In genomic region chr3:196837819-196838420, GRCh38 we compare ENCODE assay signal across 9 cellular contexts. TPM values are rescaled to one million over a fixed set of nuclear protein-coding genes. Genes with fewer than 3 reads are reported as not detected.
A peak's percentile ranks its signal among the peaks of the same experiment; 100 is the strongest.
DNase-seq lines count a peak whose midpoint lies in the region; ATAC-seq and TF ChIP-seq lines count a peak whose summit lies in the region.
"Had no signal": no experiment of that assay in that cellular context is flagged by ENCODE, and none has a peak within 500 bp of the region (broad histone marks: within the 10 kb centered on the region; RNA-seq: fewer than 3 reads in every experiment).

No MANE protein-coding gene starts in this region.

- H3K36me3 ChIP-seq in MG63 (no peaks in the 10 kb centered on the region; the same call in 1 of the 2 replicates), hepatocyte (replicated peaks; ENCODE audit: insufficient read depth, low read depth) (no peaks in the 10 kb centered on the region)

- H3K27me3 ChIP-seq in MG63 (no peaks in the 10 kb centered on the region), hepatocyte (no peaks in the 10 kb centered on the region)

- WGBS in hepatocyte (ENCODE audit: low lambda C conversion rate, missing lambda C conversion rate): 75% methylated on average over 3 of the region's 3 CpGs

- H3K4me3 Mint-ChIP-seq in T-helper 17 cell: no peak overlapping the region
- H3K4me3 Mint-ChIP-seq: nephron had no signal

- H3K36me3 Mint-ChIP-seq in T-helper 17 cell (ENCODE audit: low read depth): no peaks in the 10 kb centered on the region

- H3K4me3 ChIP-seq in MG63 (no peak overlapping the region), hepatocyte (no peak overlapping the region)

- no peak overlapping the region for H3K4me2 ChIP-seq in hepatocyte

- H3K4me1 ChIP-seq in hepatocyte (ENCODE audit: insufficient read depth): no peaks in the 10 kb centered on the region

- peaks cover 3% of the 10 kb centered on the region for H3K4me1 Mint-ChIP-seq in T-helper 17 cell
- H3K4me1 Mint-ChIP-seq: nephron had no signal

- no peaks in the 10 kb centered on the region for H3K79me2 ChIP-seq in hepatocyte

- H3K27me3 Mint-ChIP-seq in T-helper 17 cell: no peaks in the 10 kb centered on the region

- no peaks in the 10 kb centered on the region for H4K20me1 ChIP-seq in hepatocyte (ENCODE audit: insufficient read depth, poor library complexity, severe bottlenecking)

- H3K27ac Mint-ChIP-seq in T-helper 17 cell: no peak overlapping the region
- H3K27ac Mint-ChIP-seq: nephron had no signal

- ATAC-seq in T-helper 17 cell (peak; percentile 94), GM21723 (IDR thresholded peaks at IDR 0.05; ENCODE audit: unreplicated experiment) (no peak)

- no peak overlapping the region for H3K27ac ChIP-seq in hepatocyte

- H3K9me3 ChIP-seq in MG63: no peaks in the 10 kb centered on the region
- H3K9me3 ChIP-seq in T-helper 17 cell (ENCODE audit: control insufficient read depth, low read length, poor library complexity, severe bottlenecking): no peaks in the 10 kb centered on the region
- no peaks in the 10 kb centered on the region for H3K9me3 ChIP-seq in hepatocyte (ENCODE audit: low read depth)

- H2AFZ ChIP-seq in hepatocyte: no peak overlapping the region

- DNase-seq in NK-92 treated with Interleukin-12 subunit alpha and Interleukin-12 subunit beta, amount 100 ng/mL, for 24 hours (lab: John Stamatoyannopoulos, UW): peak; percentile 41
- DNase-seq in NK-92 (lab: John Stamatoyannopoulos, UW; ENCODE audit: unreplicated experiment) (no peak), MG63 (peak; percentile 50), T-helper 17 cell (peak; percentile 50 to 64 (median 50)), amniotic epithelial cell (ENCODE audit: low read depth) (peak; percentile 57), hepatocyte (ENCODE audit: low spot score) (peak; percentile 58)
- peak; percentile 45 to 75 (median 63) for DNase-seq in stimulated activated CD4-positive, alpha-beta T cell treated with anti-CD3 and anti-CD28 coated beads, Interleukin-12 subunit alpha, Interleukin-12 subunit beta, amount 100 ng/mL, for 48 hours (ENCODE audit: low read depth in 2 of 3, low spot score in 1 of 3)

- H3K9me2 ChIP-seq in hepatocyte (replicated peaks; ENCODE audit: insufficient read depth): no peaks in the 10 kb centered on the region

- peak; percentile 57 for TF ChIP-seq CTCF in hepatocyte (IDR thresholded peaks at IDR 0.05; ENCODE audit: poor library complexity)

RNA-seq across cellular contexts. Expression of gene SENP5, which starts 29.8 kb away (rescaled TPM):
- 22.0 and 25.4 TPM in 2 replicates for total RNA-seq in MG63 (2014; rRNA removed; shearing (Covaris generic); ENCODE audit: low replicate concordance)
- total RNA-seq in T-helper 17 cell (10 to 100 TPM; 59.3 to 65.5 TPM), hepatocyte (32.2 and 37.9 TPM in 2 replicates)
- 11.3 and 16.8 TPM in 2 replicates for polyA plus RNA-seq in hepatocyte
